In the genomic region with DNA sequence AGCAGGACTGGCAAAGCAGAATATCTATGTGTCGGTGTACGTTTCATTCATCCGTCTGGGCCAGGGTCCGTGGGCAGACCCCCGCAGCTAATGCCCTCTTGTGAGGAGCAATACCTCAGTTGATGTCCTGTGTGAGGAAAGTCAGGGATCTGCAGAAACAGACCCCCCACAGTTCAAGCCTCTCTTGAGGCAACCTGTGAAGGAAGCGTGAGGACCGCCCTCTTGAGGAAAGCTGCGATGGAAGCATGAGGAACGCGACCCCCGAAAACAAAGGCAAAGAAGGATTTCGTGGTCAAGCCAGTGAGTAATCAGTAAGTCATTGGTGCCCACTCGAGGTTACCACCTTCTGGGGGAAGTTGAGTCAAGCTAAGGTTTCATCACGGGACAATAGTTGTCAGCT, we compare ENCODE assay signal across 20 cellular contexts. TPM values are rescaled to one million over a fixed set of nuclear protein-coding genes. Genes with fewer than 3 reads are reported as not detected.
DNase-seq lines count a peak whose midpoint lies in the region; ATAC-seq and TF ChIP-seq lines count a peak whose summit lies in the region.
"Had no signal": no experiment of that assay in that cellular context is flagged by ENCODE, and none has a peak within 500 bp of the region (broad histone marks: within the 10 kb centered on the region; RNA-seq: fewer than 3 reads in every experiment).

No MANE protein-coding gene starts in this region.

- intact Hi-C loops in colonic mucosa (cut with DNase I): no loop called here
- intact Hi-C loops in adrenal gland (cut with DNase I): no loop called here

- peaks cover 27 to 64% of the 10 kb centered on the region in 2 donors for H3K36me3 Mint-ChIP-seq in activated T-cell treated with anti-CD3 and anti-CD28 coated beads, Interleukin-2, amount 50 U/mL, for 72 hours (ENCODE audit: insufficient read depth in 2 of 2)
- H3K36me3 Mint-ChIP-seq in central memory CD8-positive, alpha-beta T cell (ENCODE audit: insufficient read depth): peaks cover 32% of the 10 kb centered on the region

- no peak overlapping the region for H3K4ac ChIP-seq in mesendoderm (ENCODE audit: low read depth, low read length)

- no peak overlapping the region for H2AK5ac ChIP-seq in mesendoderm (ENCODE audit: low read length)

- no peak overlapping the region for H3K23ac ChIP-seq in mesendoderm (ENCODE audit: low read length)

- no peaks in the 10 kb centered on the region for H3K27me3 ChIP-seq in mesendoderm (ENCODE audit: insufficient read depth, low read length, poor library complexity)
- no peaks in the 10 kb centered on the region for H3K27me3 ChIP-seq in colonic mucosa
- no peaks in the 10 kb centered on the region for H3K27me3 ChIP-seq in adrenal gland
- H3K27me3 ChIP-seq: SJSA1 had no signal

- no peak overlapping the region for H2BK120ac ChIP-seq in mesendoderm (ENCODE audit: low read depth, low read length)

- no peak overlapping the region for H3K18ac ChIP-seq in mesendoderm (ENCODE audit: low read length)

- H3K4me1 ChIP-seq in mesendoderm (ENCODE audit: control insufficient read depth, low read depth, low read length): no peaks in the 10 kb centered on the region
- H3K4me1 ChIP-seq in colonic mucosa: no peaks in the 10 kb centered on the region
- no peaks in the 10 kb centered on the region for H3K4me1 ChIP-seq in adrenal gland (replicated peaks in 1 of 2)

- H3K9ac ChIP-seq in mesendoderm (ENCODE audit: low read length) (no peak overlapping the region), colonic mucosa (ENCODE audit: low read depth in 2 of 2, low read length in 2 of 2) (no peak overlapping the region)

- ATAC-seq in activated T-cell treated with anti-CD3 and anti-CD28 coated beads, Interleukin-2, amount 50 U/mL, for 72 hours (replicated peaks in 1 of 2): no peak
- no peak for ATAC-seq in central memory CD8-positive, alpha-beta T cell (replicated peaks; ENCODE audit: extremely low read depth, poor library complexity, severe bottlenecking)
- ATAC-seq: CD8-positive, alpha-beta T cell had no signal

- no peaks in the 10 kb centered on the region for H3K4me1 Mint-ChIP-seq in activated T-cell treated with anti-CD3 and anti-CD28 coated beads, Interleukin-2, amount 50 U/mL, for 72 hours (ENCODE audit: low read depth)
- H3K4me1 Mint-ChIP-seq in central memory CD8-positive, alpha-beta T cell: peaks cover 6% of the 10 kb centered on the region
- H3K4me1 Mint-ChIP-seq: B cell had no signal

- peaks cover 1% of the 10 kb centered on the region for H3K79me1 ChIP-seq in mesendoderm (ENCODE audit: low read length)

- no peak for TF ChIP-seq POLR2A in adrenal gland (IDR thresholded peaks at IDR 0.05)

- H3K27me3 Mint-ChIP-seq in activated T-cell treated with anti-CD3 and anti-CD28 coated beads, Interleukin-2, amount 50 U/mL, for 72 hours (ENCODE audit: low read depth): no peaks in the 10 kb centered on the region
- H3K27me3 Mint-ChIP-seq in central memory CD8-positive, alpha-beta T cell: no peaks in the 10 kb centered on the region
- H3K27me3 Mint-ChIP-seq: B cell had no signal

- no peak overlapping the region for H2BK5ac ChIP-seq in mesendoderm (ENCODE audit: low read length)

- H3K36me3 ChIP-seq in mesendoderm (ENCODE audit: control insufficient read depth, insufficient read depth, low read length) (no peaks in the 10 kb centered on the region), colonic mucosa (no peaks in the 10 kb centered on the region), adrenal gland (replicated peaks in 1 of 2) (peaks cover 0 to 19% of the 10 kb centered on the region in 2 donors)

- no peak overlapping the region for H3K56ac ChIP-seq in mesendoderm (ENCODE audit: low read length)

- peaks cover 2% of the 10 kb centered on the region in 2 donors for H3K9me3 Mint-ChIP-seq in activated T-cell treated with anti-CD3 and anti-CD28 coated beads, Interleukin-2, amount 50 U/mL, for 72 hours
- H3K9me3 Mint-ChIP-seq in central memory CD8-positive, alpha-beta T cell: no peaks in the 10 kb centered on the region
- H3K9me3 Mint-ChIP-seq: CD8-positive, alpha-beta T cell had no signal

- H3K27ac ChIP-seq in mesendoderm (ENCODE audit: low read depth, low read length) (no peak overlapping the region), colonic mucosa (no peak overlapping the region), adrenal gland (no peak overlapping the region)
- H3K27ac ChIP-seq: 22Rv1, C4-2B, SJSA1 had no signal

- no peak overlapping the region for H4K5ac ChIP-seq in mesendoderm (ENCODE audit: low read length)

- peak overlapping the region; percentile 90 for H3K27ac Mint-ChIP-seq in activated T-cell treated with anti-CD3 and anti-CD28 coated beads, Interleukin-2, amount 50 U/mL, for 72 hours
- H3K27ac Mint-ChIP-seq in central memory CD8-positive, alpha-beta T cell (ENCODE audit: low read depth): peak overlapping the region; percentile 26
- H3K27ac Mint-ChIP-seq: B cell; CD8-positive, alpha-beta T cell had no signal

- no peak for TF ChIP-seq CTCF in colonic mucosa (IDR thresholded peaks at IDR 0.05)
- TF ChIP-seq CTCF in adrenal gland (IDR thresholded peaks at IDR 0.05): no peak

- H3K4me3 ChIP-seq in mesendoderm (ENCODE audit: low read length): no peak overlapping the region
- H3K4me3 ChIP-seq in colonic mucosa: no peak overlapping the region
- H3K4me3 ChIP-seq in adrenal gland: no peak overlapping the region
- H3K4me3 ChIP-seq: SJSA1 had no signal

- H3K9me3 ChIP-seq in colonic mucosa (no peaks in the 10 kb centered on the region), adrenal gland (replicated peaks in 1 of 3) (no peaks in the 10 kb centered on the region)

- no peak overlapping the region for H3K4me3 Mint-ChIP-seq in activated T-cell treated with anti-CD3 and anti-CD28 coated beads, Interleukin-2, amount 50 U/mL, for 72 hours
- H3K4me3 Mint-ChIP-seq in central memory CD8-positive, alpha-beta T cell: no peak overlapping the region
- H3K4me3 Mint-ChIP-seq: B cell; CD8-positive, alpha-beta T cell had no signal

- no peak overlapping the region for H3K4me2 ChIP-seq in mesendoderm (ENCODE audit: low read length)

- DNase-seq in activated T-cell treated with anti-CD3 and anti-CD28 coated beads, Interleukin-2, amount 50 U/mL, for 72 hours: no peak
- no peak for DNase-seq in activated T-cell treated with anti-CD3 and anti-CD28 coated beads, Interleukin-2, amount 50 U/mL, for 48 hours
- DNase-seq in central memory CD8-positive, alpha-beta T cell (ENCODE audit: low spot score in 2 of 2): no peak
- DNase-seq in mesendoderm (peak; percentile 48), colonic mucosa (no peak), adrenal gland (no peak), T-helper 1 cell (no peak)
- DNase-seq: CD8-positive, alpha-beta T cell; DMS 273 treated with DMSO at 0.1 percent for 48 hours; GF-D8; Karpas-422; NCI-H1694 treated with DMSO at 0.1 percent for 48 hours; NCI-H2227 treated with DMSO at 0.1 percent for 48 hours; NCI-H526 treated with DMSO at 0.1 percent for 48 hours; Right ventricle myocardium superior; RPMI8226 had no signal

- no peaks in the 10 kb centered on the region for H3K79me2 ChIP-seq in mesendoderm (ENCODE audit: control insufficient read depth, insufficient read depth, low read length)

- no CpG with 5 or more reads among the region's 14 CpGs for WGBS in mesendoderm (ENCODE audit: extremely low coverage, insufficient coverage, low lambda C conversion rate)
- 77 to 87% (median 84%) methylated on average over 11 to 14 of the region's 14 CpGs for WGBS in adrenal gland, 4 donors

- no peak overlapping the region for H2BK15ac ChIP-seq in mesendoderm (replicated peaks; ENCODE audit: low read depth)

- no peak overlapping the region for H4K8ac ChIP-seq in mesendoderm (ENCODE audit: low read depth, low read length)

RNA-seq across cellular contexts. Expression of a gene that starts 20.9 kb away (rescaled TPM):
- total RNA-seq in activated T-cell treated with anti-CD3 and anti-CD28 coated beads, Interleukin-2, amount 50 U/mL, for 72 hours: 10 to 100 TPM; 47.4 to 52.8 TPM
- polyA plus RNA-seq in mesendoderm (2013, experiment 1 of 2): 14.9 TPM
- 14.0 TPM for polyA plus RNA-seq in mesendoderm (2013, experiment 2 of 2)
- 10 to 100 TPM in 1 of 2 donors, 1 to 10 TPM in 1; 9.6 to 19.7 TPM for total RNA-seq in colonic mucosa
- total RNA-seq in adrenal gland: 100 to 1,000 TPM in 1 of 8 donors, 10 to 100 TPM in 7; 23.4 to 110 (median 43.2) TPM
- polyA plus RNA-seq in adrenal gland: 100 to 1,000 TPM in 2 of 3 donors, 10 to 100 TPM in 1; 50.0 to 344 (median 165) TPM
